Comparison of ENCODE assay signal across 8 cellular contexts in genomic region chr7:128869138-128869943, GRCh38. TPM values are rescaled to one million over a fixed set of nuclear protein-coding genes. Genes with fewer than 3 reads are reported as not detected.
A peak's percentile ranks its signal among the peaks of the same experiment; 100 is the strongest.
DNase-seq lines count a peak whose midpoint lies in the region; ATAC-seq and TF ChIP-seq lines count a peak whose summit lies in the region.

No MANE protein-coding gene starts in this region.

- peaks cover 51% of the 10 kb centered on the region for H3K27me3 Mint-ChIP-seq in HFFc6 (ENCODE audit: insufficient read depth)
- peaks cover 5% of the 10 kb centered on the region for H3K27me3 Mint-ChIP-seq in osteocyte (ENCODE audit: unreplicated experiment)

- H3K4me3 Mint-ChIP-seq in HFFc6 (peak overlapping the region; percentile 67; the same call in 1 of the 2 replicates), osteocyte (ENCODE audit: unreplicated experiment) (peak overlapping the region; percentile 54)

- peak overlapping the region; percentile 42 for H3K4me3 ChIP-seq in GM12865 (ENCODE audit: low read depth, low read length)

- DNase-seq in GM12865 (ENCODE audit: low read depth) (peak; percentile 70), HFFc6 (no peak), NCI-H526 treated with DMSO at 0.1 percent for 48 hours (lab: John Stamatoyannopoulos, UW) (peak; percentile 73), activated gamma-delta T cell treated with Interleukin-2 at 50 U/mL for 16 hours (peak; percentile 36), glomerular visceral epithelial cell (ENCODE audit: extremely low spot score) (peak; percentile 37), osteocyte (ENCODE audit: extremely low spot score, unreplicated experiment) (no peak)

- H3K4me1 Mint-ChIP-seq in HFFc6 (ENCODE audit: low read depth), result peaks cover 24% of the 10 kb centered on the region
- H3K4me1 Mint-ChIP-seq in osteocyte (ENCODE audit: unreplicated experiment), result peaks cover 18% of the 10 kb centered on the region

- H3K27ac Mint-ChIP-seq in HFFc6 (no peak overlapping the region), osteocyte (ENCODE audit: unreplicated experiment) (no peak overlapping the region)

- H3K36me3 Mint-ChIP-seq in HFFc6 (ENCODE audit: low read depth), result peaks cover 12% of the 10 kb centered on the region
- H3K36me3 Mint-ChIP-seq in osteocyte (ENCODE audit: unreplicated experiment), result peaks cover 22% of the 10 kb centered on the region

- H3K9me3 Mint-ChIP-seq in HFFc6, result no peaks in the 10 kb centered on the region; the same call in 1 of the 2 replicates
- H3K9me3 Mint-ChIP-seq in osteocyte (ENCODE audit: unreplicated experiment), result no peaks in the 10 kb centered on the region

- TF ChIP-seq CTCF in GM12865 (IDR thresholded peaks at IDR 0.05; ENCODE audit: insufficient read depth, low read depth, low read length, missing control alignments) (no peak), HFFc6 (IDR thresholded peaks at IDR 0.05) (no peak; the same call in 1 of the 2 replicates), osteocyte (IDR thresholded peaks at IDR 0.05) (peak; percentile 18)

- no peak for ATAC-seq in HG03139 (IDR thresholded peaks at IDR 0.05; ENCODE audit: unreplicated experiment)
- no peak for ATAC-seq in HG03378 (IDR thresholded peaks at IDR 0.05; ENCODE audit: unreplicated experiment)

RNA-seq across cellular contexts. Expression of gene ATP6V1F, which starts 6.7 kb away (rescaled TPM):
- total RNA-seq in HFFc6 (2021; fragmentation: NEBNext Ultra II Directional; extraction: Animal tissue kit (Norgen Biotek cat#: 25700)), result 100 to 1,000 TPM; 179 to 212 (median 193) TPM
- 161 and 162 TPM in 2 replicates for total RNA-seq in osteocyte

RNA-seq across cellular contexts. Expression of gene FLNC, which starts 39.1 kb away (rescaled TPM):
- total RNA-seq in HFFc6 (2021; fragmentation: NEBNext Ultra II Directional; extraction: Animal tissue kit (Norgen Biotek cat#: 25700)), result 100 to 1,000 TPM; 492 to 540 (median 512) TPM
- total RNA-seq in osteocyte, result 26.9 and 28.6 TPM in 2 replicates

RNA-seq across cellular contexts. Expression of gene KCP, which starts 41.2 kb away (rescaled TPM):
- total RNA-seq in HFFc6 (2021; fragmentation: NEBNext Ultra II Directional; extraction: Animal tissue kit (Norgen Biotek cat#: 25700)), result under 1 TPM in 2 of 6 experiments, not detected in 4; 0.05 to 0.07 TPM
- total RNA-seq in osteocyte, result 0.55 and 0.70 TPM in 2 replicates

Comparison
In these comparisons a context has a peak if more than half of its experiments do, and no peak if none do; other contexts are left out.
1. DNase-seq: peak in GM12865 (single experiment), NCI-H526 treated with DMSO at 0.1 percent for 48 hours (single experiment), activated gamma-delta T cell treated with Interleukin-2 at 50 U/mL for 16 hours (single experiment) and glomerular visceral epithelial cell (single experiment); none in HFFc6 (single experiment) and osteocyte (single experiment).
2. RNA of gene FLNC, which starts 39.1 kb away (total RNA-seq): 492 to 540 TPM in HFFc6; 26.9 to 28.6 TPM in osteocyte; every median in the first group is over 10 times any median in the second.